10 cellular contexts compared by ENCODE assay signal in the genomic region with DNA sequence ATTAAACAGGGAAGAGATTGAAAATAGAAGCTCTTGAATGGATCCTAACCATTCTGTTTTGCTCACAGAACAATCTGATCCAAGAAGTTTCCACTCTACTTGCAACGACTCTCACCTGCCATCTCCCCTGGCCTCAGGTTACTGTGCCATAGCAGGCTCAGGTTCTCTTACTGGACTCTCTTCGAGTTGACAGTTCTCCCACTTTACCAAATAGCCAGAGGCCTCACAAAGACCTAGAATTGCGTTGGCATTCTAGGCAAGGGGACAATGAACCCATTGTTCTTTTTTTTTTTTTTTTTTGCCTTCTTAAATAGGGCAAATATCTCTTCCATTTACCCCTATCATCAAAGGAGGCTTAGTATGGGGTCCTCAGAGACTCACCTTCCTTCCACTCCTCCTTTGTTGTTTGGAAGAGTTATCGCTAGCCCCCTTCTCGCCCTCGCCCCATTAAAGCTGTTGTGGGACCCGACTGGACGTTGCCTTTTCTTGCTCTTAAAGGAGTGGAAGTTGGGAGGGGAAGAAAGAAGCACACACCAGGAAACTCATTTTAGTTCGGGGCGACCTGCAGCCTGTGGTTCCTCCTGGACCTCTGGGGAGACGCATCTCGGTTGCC. TPM values are rescaled to one million over a fixed set of nuclear protein-coding genes. Genes with fewer than 3 reads are reported as not detected.
DNase-seq lines count a peak whose midpoint lies in the region; TF ChIP-seq lines count a peak whose summit lies in the region.
"Had no signal": no experiment of that assay in that cellular context is flagged by ENCODE, and none has a peak within 500 bp of the region (broad histone marks: within the 10 kb centered on the region; RNA-seq: fewer than 3 reads in every experiment).

No MANE protein-coding gene starts in this region.

- H3K27me3 Mint-ChIP-seq in nephron (ENCODE audit: low read depth), result peaks cover 68% of the 10 kb centered on the region
- H3K27me3 Mint-ChIP-seq in CD14-positive monocyte (ENCODE audit: low read depth in 3 of 3), result peaks cover 42 to 46% (median 42%) of the 10 kb centered on the region in 3 donors

- TF ChIP-seq CTCF in 22Rv1 (IDR thresholded peaks at IDR 0.05) (no peak), epithelial cell of proximal tubule (conservative IDR thresholded peaks at IDR 0.05; ENCODE audit: low read depth, low read length) (no peak), nephron (IDR thresholded peaks at IDR 0.05; ENCODE audit: unreplicated experiment in 3 of 3) (no peak), CD14-positive monocyte (IDR thresholded peaks at IDR 0.05) (no peak)

- DNase-seq in Jurkat, Clone E6-1 (ENCODE audit: low read depth, low spot score), result no peak
- DNase-seq in epithelial cell of proximal tubule (ENCODE audit: low read depth) (no peak), glomerular visceral epithelial cell (ENCODE audit: extremely low spot score) (no peak), HuH-7 (ENCODE audit: low spot score) (no peak), CD14-positive monocyte (ENCODE audit: low spot score) (no peak), middle frontal gyrus (ENCODE audit: extremely low spot score, low spot score) (no peak)

- H3K36me3 Mint-ChIP-seq in nephron (ENCODE audit: low read depth) (no peaks in the 10 kb centered on the region), CD14-positive monocyte (no peaks in the 10 kb centered on the region)
- H3K36me3 Mint-ChIP-seq: activated naive CD8-positive, alpha-beta T cell treated with anti-CD3 and anti-CD28 coated beads, Interleukin-2, amount 10 ng/mL, durations not matched to agents 7 days and 5 days had no signal

- H3K27ac Mint-ChIP-seq in nephron, result peak overlapping the region in 1 of 3 experiments; percentile 66
- H3K27ac Mint-ChIP-seq in CD14-positive monocyte, result no peak overlapping the region
- H3K27ac Mint-ChIP-seq: activated naive CD8-positive, alpha-beta T cell treated with anti-CD3 and anti-CD28 coated beads, Interleukin-2, amount 10 ng/mL, durations not matched to agents 7 days and 5 days had no signal

- H3K4me3 ChIP-seq in Jurkat, Clone E6-1 (ENCODE audit: low read length), result peak overlapping the region; percentile 54
- H3K4me3 ChIP-seq in epithelial cell of proximal tubule (ENCODE audit: low read depth, low read length), result peak overlapping the region; percentile 63
- H3K4me3 ChIP-seq: mucosa of descending colon had no signal

- intact Hi-C loops in CD14-positive monocyte (cut with micrococcal nuclease), result no loop called here

- H3K4me3 Mint-ChIP-seq in nephron, result peak overlapping the region; percentile 91 to 92 (median 92)
- peak overlapping the region in 1 of 2 donors; percentile 71 for H3K4me3 Mint-ChIP-seq in CD14-positive monocyte

- H3K4me1 Mint-ChIP-seq in nephron (peaks cover 18% of the 10 kb centered on the region), CD14-positive monocyte (no peaks in the 10 kb centered on the region)
- H3K4me1 Mint-ChIP-seq: activated naive CD8-positive, alpha-beta T cell treated with anti-CD3 and anti-CD28 coated beads, Interleukin-2, amount 10 ng/mL, durations not matched to agents 7 days and 5 days had no signal

- H3K9me3 Mint-ChIP-seq in nephron (no peaks in the 10 kb centered on the region), CD14-positive monocyte (peaks cover 0 to 15% (median 3%) of the 10 kb centered on the region in 7 donors)
- H3K9me3 Mint-ChIP-seq: activated naive CD8-positive, alpha-beta T cell treated with anti-CD3 and anti-CD28 coated beads, Interleukin-2, amount 10 ng/mL, durations not matched to agents 7 days and 5 days had no signal

- peak overlapping the region; percentile 64 for H3K27ac ChIP-seq in 22Rv1

RNA-seq across cellular contexts. Expression of a gene that starts 0.7 kb away (rescaled TPM):
- 0.39 TPM for polyA plus RNA-seq in Jurkat, Clone E6-1 (2012; ENCODE audit: insufficient read depth, insufficient read length)
- not detected in 2 replicates for total RNA-seq in epithelial cell of proximal tubule
- not detected for polyA plus RNA-seq in CD14-positive monocyte
- total RNA-seq: activated naive CD8-positive, alpha-beta T cell treated with anti-CD3 and anti-CD28 coated beads, Interleukin-2, amount 10 ng/mL, durations not matched to agents 7 days and 5 days had no signal
